ENCODE assay signal across 14 cellular contexts in genomic region chr12:130764073-130764472, GRCh38. TPM values are rescaled to one million over a fixed set of nuclear protein-coding genes. Genes with fewer than 3 reads are reported as not detected.
DNase-seq lines count a peak whose midpoint lies in the region; ATAC-seq, FAIRE-seq and TF ChIP-seq lines count a peak whose summit lies in the region.
"Had no signal": no experiment of that assay in that cellular context is flagged by ENCODE, and none has a peak within 500 bp of the region (broad histone marks: within the 10 kb centered on the region; RNA-seq: fewer than 3 reads in every experiment).

No MANE protein-coding gene starts in this region.

- H3K9me3 ChIP-seq in Karpas-422 (ENCODE audit: low read length) (peaks cover 11% of the 10 kb centered on the region), keratinocyte (ENCODE audit: control insufficient read depth, low read depth, low read length) (peaks cover 17% of the 10 kb centered on the region)

- H3K4me3 ChIP-seq in Karpas-422 (ENCODE audit: low read length) (no peak overlapping the region), keratinocyte (ENCODE audit: control insufficient read depth in 2 of 3, extremely low read depth in 1 of 3, insufficient read depth in 2 of 3, low read depth in 1 of 3, low read length in 3 of 3) (no peak overlapping the region)

- TF ChIP-seq CTCF in keratinocyte (optimal IDR thresholded peaks at IDR 0.05 in 1 of 3, IDR thresholded peaks at IDR 0.05 in 1 of 3, conservative IDR thresholded peaks at IDR 0.05 in 1 of 3; ENCODE audit: extremely low read depth in 1 of 3, insufficient read depth in 2 of 3, low read length in 3 of 3): no peak

- no peaks in the 10 kb centered on the region for H4K20me1 ChIP-seq in Karpas-422 (ENCODE audit: insufficient read depth, low read depth, low read length)
- H4K20me1 ChIP-seq in keratinocyte (ENCODE audit: control insufficient read depth, extremely low read depth, insufficient read depth, low read length): no peaks in the 10 kb centered on the region

- H3K4me3 Mint-ChIP-seq in activated CD8-positive, alpha-beta memory T cell treated with anti-CD3 and anti-CD28 coated beads, Interleukin-2, amount 10 ng/mL, durations not matched to agents 7 days and 5 days: no peak overlapping the region
- H3K4me3 Mint-ChIP-seq: activated T-cell treated with anti-CD3 and anti-CD28 coated beads, Interleukin-2, amount 50 U/mL, for 24 hours had no signal

- H2AFZ ChIP-seq in Karpas-422 (ENCODE audit: low read length): no peak overlapping the region
- H2AFZ ChIP-seq in keratinocyte (ENCODE audit: control insufficient read depth, low read length): no peak overlapping the region

- H3K79me2 ChIP-seq in Karpas-422 (ENCODE audit: low read length) (no peaks in the 10 kb centered on the region), keratinocyte (ENCODE audit: control insufficient read depth, insufficient read depth, low read length) (no peaks in the 10 kb centered on the region)

- dilution Hi-C loops in keratinocyte (cut with MboI; ENCODE audit: extremely low pct_ligation_motif_present, low sequenced_read_pairs): no loop called here

- FAIRE-seq in keratinocyte (lab: Jason Lieb, UNC): peak; percentile 9

- peaks cover 11% of the 10 kb centered on the region for H3K27me3 Mint-ChIP-seq in activated CD8-positive, alpha-beta memory T cell treated with anti-CD3 and anti-CD28 coated beads, Interleukin-2, amount 10 ng/mL, durations not matched to agents 7 days and 5 days

- H3K4me1 ChIP-seq in Karpas-422 (ENCODE audit: low read length) (0 out of 2 replicates have a peak, but pooled peaks cover 4% of the 10 kb centered on the region), keratinocyte (ENCODE audit: control insufficient read depth, extremely low read depth, insufficient read depth, low read length) (peaks cover 14% of the 10 kb centered on the region)

- H3K9ac ChIP-seq in Karpas-422 (ENCODE audit: low read length): no peak overlapping the region
- no peak overlapping the region for H3K9ac ChIP-seq in keratinocyte (ENCODE audit: control insufficient read depth, extremely low read depth, insufficient read depth, low read length)

- no peaks in the 10 kb centered on the region for H3K36me3 Mint-ChIP-seq in activated CD8-positive, alpha-beta memory T cell treated with anti-CD3 and anti-CD28 coated beads, Interleukin-2, amount 10 ng/mL, durations not matched to agents 7 days and 5 days

- H3K9me1 ChIP-seq in keratinocyte (ENCODE audit: control insufficient read depth, extremely low read depth, insufficient read depth, low read length): no peaks in the 10 kb centered on the region

- no peaks in the 10 kb centered on the region for H3K9me3 Mint-ChIP-seq in activated CD8-positive, alpha-beta memory T cell treated with anti-CD3 and anti-CD28 coated beads, Interleukin-2, amount 10 ng/mL, durations not matched to agents 7 days and 5 days (ENCODE audit: low read depth)
- H3K9me3 Mint-ChIP-seq: activated T-cell treated with anti-CD3 and anti-CD28 coated beads, Interleukin-2, amount 50 U/mL, for 24 hours had no signal

- H3K27ac ChIP-seq in Karpas-422 (ENCODE audit: low read length): no peak overlapping the region
- no peak overlapping the region for H3K27ac ChIP-seq in keratinocyte (ENCODE audit: control insufficient read depth, insufficient read depth, low read length)

- H3K36me3 ChIP-seq in Karpas-422 (ENCODE audit: insufficient read depth, low read length): peaks cover 8% of the 10 kb centered on the region; the same call in 1 of the 2 replicates
- no peaks in the 10 kb centered on the region for H3K36me3 ChIP-seq in keratinocyte (ENCODE audit: control insufficient read depth in 2 of 2, extremely low read depth in 1 of 2, insufficient read depth in 2 of 2, low read length in 2 of 2)

- no peak for ATAC-seq in activated CD8-positive, alpha-beta memory T cell treated with anti-CD3 and anti-CD28 coated beads, Interleukin-2, amount 10 ng/mL, durations not matched to agents 7 days and 5 days
- no peak for ATAC-seq in GM19397 (IDR thresholded peaks at IDR 0.05; ENCODE audit: unreplicated experiment)

- no peak overlapping the region for H3K4me2 ChIP-seq in Karpas-422 (ENCODE audit: low read depth, low read length, poor library complexity, severe bottlenecking)
- no peak overlapping the region for H3K4me2 ChIP-seq in keratinocyte (ENCODE audit: control insufficient read depth, extremely low read depth, insufficient read depth, low read depth, low read length)

- DNase-seq in activated CD8-positive, alpha-beta memory T cell treated with anti-CD3 and anti-CD28 coated beads, Interleukin-2, amount 10 ng/mL, durations not matched to agents 7 days and 5 days: peak; percentile 59
- no peak for DNase-seq in activated CD8-positive, alpha-beta memory T cell treated with anti-CD3 and anti-CD28 coated beads, Interleukin-2, amount 50 U/mL, for 4 hours
- DNase-seq in Karpas-422 (peak; percentile 54), amniotic epithelial cell (ENCODE audit: low read depth) (peak; percentile 40), keratinocyte (ENCODE audit: low read depth, low spot score) (no peak), globus pallidus (ENCODE audit: low spot score) (no peak), AG20443 (ENCODE audit: low spot score) (no peak)
- DNase-seq: activated T-cell treated with anti-CD3 and anti-CD28 coated beads, Interleukin-2, amount 50 U/mL, for 24 hours; GF-D8; NCI-H1048; NCI-H524; Right ventricle myocardium superior had no signal

- H3K27me3 ChIP-seq in Karpas-422 (ENCODE audit: low read length) (no peaks in the 10 kb centered on the region), keratinocyte (ENCODE audit: control insufficient read depth, extremely low read depth, insufficient read depth, low read length) (peaks cover 3% of the 10 kb centered on the region)

- CTCF ChIA-PET in activated CD8-positive, alpha-beta memory T cell treated with anti-CD3 and anti-CD28 coated beads, Interleukin-2, amount 10 ng/mL, durations not matched to agents 7 days and 5 days (lab: Charles Lee): interaction anchor here (2.9 kb wide), 1 partner anchor 53 kb away, joined by 16 read pairs; no protein-coding TSS in a partner anchor

- H3K4me1 Mint-ChIP-seq in activated CD8-positive, alpha-beta memory T cell treated with anti-CD3 and anti-CD28 coated beads, Interleukin-2, amount 10 ng/mL, durations not matched to agents 7 days and 5 days: peaks cover 6% of the 10 kb centered on the region

- no peaks in the 10 kb centered on the region for H3K9me2 ChIP-seq in Karpas-422 (replicated peaks; ENCODE audit: insufficient read depth, low read length)

- no peak overlapping the region for H3K27ac Mint-ChIP-seq in activated CD8-positive, alpha-beta memory T cell treated with anti-CD3 and anti-CD28 coated beads, Interleukin-2, amount 10 ng/mL, durations not matched to agents 7 days and 5 days
- H3K27ac Mint-ChIP-seq: activated T-cell treated with anti-CD3 and anti-CD28 coated beads, Interleukin-2, amount 50 U/mL, for 24 hours had no signal

RNA-seq across cellular contexts. Expression of gene RIMBP2, which starts 48.0 kb away (rescaled TPM):
- not detected for total RNA-seq in activated CD8-positive, alpha-beta memory T cell treated with anti-CD3 and anti-CD28 coated beads, Interleukin-2, amount 10 ng/mL, durations not matched to agents 7 days and 5 days
- total RNA-seq in Karpas-422 (2014; rRNA removed; shearing (Covaris generic); ENCODE audit: low replicate concordance): not detected in 2 replicates
- polyA plus RNA-seq in keratinocyte: 0.02 to 0.16 TPM (median 0.12 TPM) in 3 replicates
- not detected for polyA plus RNA-seq in keratinocyte (2011; ENCODE audit: low read depth)
- 0.11 and 0.19 TPM in 2 replicates for polyA plus RNA-seq in keratinocyte (2011; cell fraction: cytosol; rRNA removed)
- polyA plus RNA-seq in keratinocyte (2011; cell fraction: nucleus; rRNA removed): 0.14 and 0.23 TPM in 2 replicates
- 0.18 TPM in 1 of 2 replicates, not detected in the other for polyA plus RNA-seq in keratinocyte (2012; ENCODE audit: low replicate concordance)
- polyA minus RNA-seq in keratinocyte: 0.13 to 0.20 TPM in 2 of 3 replicates, not detected in the other
- polyA minus RNA-seq in keratinocyte (2011; cell fraction: cytosol; rRNA and poly(A)+ RNA removed): not detected
- not detected in 2 replicates for polyA minus RNA-seq in keratinocyte (2011; cell fraction: nucleus; rRNA and poly(A)+ RNA removed)
- total RNA-seq: myocyte, Right ventricle myocardium superior had no signal

Comparison
In these comparisons a context has a peak if more than half of its experiments do, and no peak if none do; other contexts are left out.
1. DNase-seq: peak in activated CD8-positive, alpha-beta memory T cell treated with anti-CD3 and anti-CD28 coated beads, Interleukin-2, amount 10 ng/mL, durations not matched to agents 7 days and 5 days (single experiment), Karpas-422 (single experiment) and amniotic epithelial cell (single experiment); none in activated CD8-positive, alpha-beta memory T cell treated with anti-CD3 and anti-CD28 coated beads, Interleukin-2, amount 50 U/mL, for 4 hours (single experiment), keratinocyte (single experiment), globus pallidus (single experiment) and AG20443 (single experiment).